In the genomic region with DNA sequence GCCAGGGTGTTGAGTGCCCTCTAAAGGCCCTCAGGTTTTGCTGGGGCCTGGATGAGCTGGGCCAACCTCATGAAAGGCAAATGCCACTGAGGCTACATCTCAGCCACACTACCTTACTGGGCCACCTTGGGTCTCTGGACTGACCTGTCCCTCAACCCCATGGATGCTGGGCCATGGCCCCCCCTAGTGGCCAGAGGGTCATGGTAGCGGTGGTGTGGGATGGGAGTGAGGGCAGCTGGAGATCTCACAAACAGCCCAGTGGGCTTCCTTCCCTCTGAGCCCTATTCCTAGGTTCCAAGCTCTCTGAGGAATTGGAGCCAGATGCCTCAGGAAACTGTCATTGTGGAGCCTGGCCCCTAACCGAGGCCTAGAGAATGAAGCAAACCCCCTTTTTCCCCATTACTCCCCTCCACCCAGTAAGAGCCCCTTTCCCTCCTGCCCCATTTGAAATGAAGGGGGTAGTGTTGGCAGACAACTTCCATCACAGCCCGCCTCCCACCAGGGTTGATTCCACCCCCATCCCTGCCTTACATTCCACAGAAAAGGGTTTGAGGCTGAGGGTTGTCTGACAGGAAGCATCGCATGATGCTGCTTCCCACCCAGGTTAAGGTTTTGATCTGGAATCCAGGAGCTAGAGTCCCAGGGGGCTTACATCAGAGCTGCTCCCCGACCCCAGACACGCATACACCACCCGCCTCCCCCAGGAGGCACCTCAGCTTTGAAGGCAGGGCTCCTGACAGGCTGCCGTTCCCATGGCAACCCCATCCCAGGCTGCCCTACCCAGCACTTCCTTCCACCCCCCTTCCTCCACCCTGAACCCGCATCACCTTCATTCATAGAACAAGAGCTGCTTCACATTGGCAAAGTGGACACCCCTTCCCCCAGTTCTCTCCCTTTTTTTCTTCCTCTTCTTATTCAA, we compare ENCODE assay signal across 8 cellular contexts.
A peak's percentile ranks its signal among the peaks of the same experiment; 100 is the strongest.
DNase-seq lines count a peak whose midpoint lies in the region; ATAC-seq and TF ChIP-seq lines count a peak whose summit lies in the region.

No MANE protein-coding gene starts in this region.

- no peak for TF ChIP-seq POLR2A in transverse colon (IDR thresholded peaks at IDR 0.05)
- no peak for TF ChIP-seq POLR2A in lower leg skin (IDR thresholded peaks at IDR 0.05)

- peaks cover 15% of the 10 kb centered on the region for H3K27me3 ChIP-seq in transverse colon

- DNase-seq in G401 (ENCODE audit: low spot score): peak; percentile 70
- DNase-seq in activated CD4-positive, alpha-beta T cell treated with anti-CD3 and anti-CD28 coated beads for 1 hour: peak; percentile 11
- DNase-seq in dermis blood vessel endothelial cell: peak; percentile 77
- peak in 2 of 3 donors; percentile 77 to 85 for DNase-seq in mucosa of descending colon
- DNase-seq in transverse colon: peak; percentile 64
- DNase-seq in lower leg skin (ENCODE audit: low spot score in 2 of 2): no peak

- ATAC-seq in mucosa of descending colon (peak; percentile 73), HG03280 (IDR thresholded peaks at IDR 0.05; ENCODE audit: unreplicated experiment) (no peak)

- WGBS in transverse colon (ENCODE audit: low coverage in 1 of 2), 2 donors: 63 to 68% methylated on average over 3 to 9 of the region's 9 CpGs
- WGBS in lower leg skin, 2 donors: 64 to 70% methylated on average over 8 to 9 of the region's 9 CpGs

- TF ChIP-seq CTCF in mucosa of descending colon (IDR thresholded peaks at IDR 0.05) (peak; percentile 46), transverse colon (IDR thresholded peaks at IDR 0.05) (peak; percentile 38 to 59 (median 50)), lower leg skin (IDR thresholded peaks at IDR 0.05) (no peak)

- TF ChIP-seq EP300 in Ishikawa (IDR thresholded peaks at IDR 0.05; ENCODE audit: borderline replicate concordance): no peak
- TF ChIP-seq EP300 in transverse colon (IDR thresholded peaks at IDR 0.05; ENCODE audit: low read depth): no peak

- H3K9me3 ChIP-seq in mucosa of descending colon (no peaks in the 10 kb centered on the region), transverse colon (no peaks in the 10 kb centered on the region)

- H3K27ac ChIP-seq in transverse colon: no peak overlapping the region

- H3K4me1 ChIP-seq in mucosa of descending colon (ENCODE audit: low read depth) (no peaks in the 10 kb centered on the region), transverse colon (peaks cover 0 to 5% (median 0%) of the 10 kb centered on the region in 4 donors)

- in situ Hi-C loops in G401 (cut with HindIII; ENCODE audit: low sequenced_read_pairs): no loop called here
- in situ Hi-C loops in transverse colon (cut with MboI; ENCODE audit: low pct_ligation_motif_present in 1 of 4, low pct_unique_long_range_greater_than_20kb in 1 of 4, low sequenced_read_pairs in 3 of 4): no loop called here

- TF ChIP-seq RAD21 in Ishikawa (IDR thresholded peaks at IDR 0.05; ENCODE audit: low read depth): peak; percentile 90

- H3K36me3 ChIP-seq in mucosa of descending colon (ENCODE audit: low read depth): no peaks in the 10 kb centered on the region
- no peaks in the 10 kb centered on the region for H3K36me3 ChIP-seq in transverse colon

- H3K4me3 ChIP-seq in mucosa of descending colon (no peak overlapping the region), transverse colon (no peak overlapping the region), lower leg skin (ENCODE audit: low read depth, poor library complexity, severe bottlenecking) (no peak overlapping the region)

- intact Hi-C loops in mucosa of descending colon (cut with DNase I, micrococcal nuclease) (no loop called here), transverse colon (cut with DNase I; ENCODE audit: low total_unique reads) (loop anchor here (5.0 kb wide), 1 partner anchor 63 kb away; a partner anchor contains a TSS), lower leg skin (cut with DNase I; ENCODE audit: low total_unique reads) (no loop called here)

TF ChIP-seq in Ishikawa, 13 proteins besides CTCF, POLR2A, EP300 and RAD21:
- TF ChIP-seq EGR1 (IDR thresholded peaks at IDR 0.05) (no peak), TAF1 (IDR thresholded peaks at IDR 0.05; ENCODE audit: low read depth) (no peak), CEBPB (IDR thresholded peaks at IDR 0.05) (no peak), TCF12 (IDR thresholded peaks at IDR 0.05; ENCODE audit: low read depth) (no peak), FOXM1 (IDR thresholded peaks at IDR 0.05; ENCODE audit: borderline replicate concordance, low read depth) (no peak), YY1 (IDR thresholded peaks at IDR 0.05; ENCODE audit: low read depth) (no peak), TEAD4 (IDR thresholded peaks at IDR 0.05) (no peak), NFIC (IDR thresholded peaks at IDR 0.05) (no peak), CREB1 (IDR thresholded peaks at IDR 0.05; ENCODE audit: low read depth) (no peak), ZBTB7A (IDR thresholded peaks at IDR 0.05; ENCODE audit: low read depth) (no peak)
- TF ChIP-seq, protein P1, sequence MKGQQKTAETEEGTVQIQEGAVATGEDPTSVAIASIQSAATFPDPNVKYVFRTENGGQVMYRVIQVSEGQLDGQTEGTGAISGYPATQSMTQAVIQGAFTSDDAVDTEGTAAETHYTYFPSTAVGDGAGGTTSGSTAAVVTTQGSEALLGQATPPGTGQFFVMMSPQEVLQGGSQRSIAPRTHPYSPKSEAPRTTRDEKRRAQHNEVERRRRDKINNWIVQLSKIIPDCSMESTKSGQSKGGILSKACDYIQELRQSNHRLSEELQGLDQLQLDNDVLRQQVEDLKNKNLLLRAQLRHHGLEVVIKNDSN (IDR thresholded peaks at IDR 0.05): no peak
- TF ChIP-seq, protein P2, sequence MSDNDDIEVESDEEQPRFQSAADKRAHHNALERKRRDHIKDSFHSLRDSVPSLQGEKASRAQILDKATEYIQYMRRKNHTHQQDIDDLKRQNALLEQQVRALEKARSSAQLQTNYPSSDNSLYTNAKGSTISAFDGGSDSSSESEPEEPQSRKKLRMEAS (IDR thresholded peaks at IDR 0.05): no peak
- TF ChIP-seq, protein P3, sequence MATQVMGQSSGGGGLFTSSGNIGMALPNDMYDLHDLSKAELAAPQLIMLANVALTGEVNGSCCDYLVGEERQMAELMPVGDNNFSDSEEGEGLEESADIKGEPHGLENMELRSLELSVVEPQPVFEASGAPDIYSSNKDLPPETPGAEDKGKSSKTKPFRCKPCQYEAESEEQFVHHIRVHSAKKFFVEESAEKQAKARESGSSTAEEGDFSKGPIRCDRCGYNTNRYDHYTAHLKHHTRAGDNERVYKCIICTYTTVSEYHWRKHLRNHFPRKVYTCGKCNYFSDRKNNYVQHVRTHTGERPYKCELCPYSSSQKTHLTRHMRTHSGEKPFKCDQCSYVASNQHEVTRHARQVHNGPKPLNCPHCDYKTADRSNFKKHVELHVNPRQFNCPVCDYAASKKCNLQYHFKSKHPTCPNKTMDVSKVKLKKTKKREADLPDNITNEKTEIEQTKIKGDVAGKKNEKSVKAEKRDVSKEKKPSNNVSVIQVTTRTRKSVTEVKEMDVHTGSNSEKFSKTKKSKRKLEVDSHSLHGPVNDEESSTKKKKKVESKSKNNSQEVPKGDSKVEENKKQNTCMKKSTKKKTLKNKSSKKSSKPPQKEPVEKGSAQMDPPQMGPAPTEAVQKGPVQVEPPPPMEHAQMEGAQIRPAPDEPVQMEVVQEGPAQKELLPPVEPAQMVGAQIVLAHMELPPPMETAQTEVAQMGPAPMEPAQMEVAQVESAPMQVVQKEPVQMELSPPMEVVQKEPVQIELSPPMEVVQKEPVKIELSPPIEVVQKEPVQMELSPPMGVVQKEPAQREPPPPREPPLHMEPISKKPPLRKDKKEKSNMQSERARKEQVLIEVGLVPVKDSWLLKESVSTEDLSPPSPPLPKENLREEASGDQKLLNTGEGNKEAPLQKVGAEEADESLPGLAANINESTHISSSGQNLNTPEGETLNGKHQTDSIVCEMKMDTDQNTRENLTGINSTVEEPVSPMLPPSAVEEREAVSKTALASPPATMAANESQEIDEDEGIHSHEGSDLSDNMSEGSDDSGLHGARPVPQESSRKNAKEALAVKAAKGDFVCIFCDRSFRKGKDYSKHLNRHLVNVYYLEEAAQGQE (IDR thresholded peaks at IDR 0.05; ENCODE audit: low read depth): no peak

Comparison
In these comparisons a context has a peak if more than half of its experiments do, and no peak if none do; other contexts are left out.
1. DNase-seq: peak in G401 (single experiment), activated CD4-positive, alpha-beta T cell treated with anti-CD3 and anti-CD28 coated beads for 1 hour (single experiment), dermis blood vessel endothelial cell (single experiment), mucosa of descending colon (2 of 3) and transverse colon (single experiment); none in lower leg skin (0 of 2).
2. CTCF ChIP-seq: peak in mucosa of descending colon (single experiment) and transverse colon (5 of 5); none in lower leg skin (0 of 3).